1 cellular context compared by ENCODE assay signal in the genomic region with DNA sequence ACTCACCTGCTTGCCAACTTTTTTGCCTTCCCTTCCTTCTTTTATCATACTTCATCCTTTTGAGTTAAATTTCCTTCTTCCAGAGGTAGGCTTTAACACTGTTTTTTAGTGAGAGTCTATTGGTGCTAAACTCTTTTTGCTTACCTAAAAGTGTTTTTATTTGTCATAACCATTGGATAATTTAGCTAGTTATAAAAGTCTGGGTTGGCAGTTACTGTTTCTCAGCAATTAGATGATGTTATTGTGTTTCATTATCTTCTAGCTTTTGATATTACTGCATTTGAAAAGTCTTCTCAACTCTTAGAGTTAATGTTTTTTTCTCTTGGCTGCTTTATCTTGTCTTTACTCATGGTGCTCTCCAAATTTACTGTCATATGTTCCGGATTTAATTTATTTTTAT.
TF ChIP-seq lines count a peak whose summit lies in the region.

No MANE protein-coding gene starts in this region.

TF ChIP-seq in HEK293, 187 proteins besides CTCF, POLR2A, EP300 and RAD21 (continued from another document):
- TF ChIP-seq, protein P1, sequence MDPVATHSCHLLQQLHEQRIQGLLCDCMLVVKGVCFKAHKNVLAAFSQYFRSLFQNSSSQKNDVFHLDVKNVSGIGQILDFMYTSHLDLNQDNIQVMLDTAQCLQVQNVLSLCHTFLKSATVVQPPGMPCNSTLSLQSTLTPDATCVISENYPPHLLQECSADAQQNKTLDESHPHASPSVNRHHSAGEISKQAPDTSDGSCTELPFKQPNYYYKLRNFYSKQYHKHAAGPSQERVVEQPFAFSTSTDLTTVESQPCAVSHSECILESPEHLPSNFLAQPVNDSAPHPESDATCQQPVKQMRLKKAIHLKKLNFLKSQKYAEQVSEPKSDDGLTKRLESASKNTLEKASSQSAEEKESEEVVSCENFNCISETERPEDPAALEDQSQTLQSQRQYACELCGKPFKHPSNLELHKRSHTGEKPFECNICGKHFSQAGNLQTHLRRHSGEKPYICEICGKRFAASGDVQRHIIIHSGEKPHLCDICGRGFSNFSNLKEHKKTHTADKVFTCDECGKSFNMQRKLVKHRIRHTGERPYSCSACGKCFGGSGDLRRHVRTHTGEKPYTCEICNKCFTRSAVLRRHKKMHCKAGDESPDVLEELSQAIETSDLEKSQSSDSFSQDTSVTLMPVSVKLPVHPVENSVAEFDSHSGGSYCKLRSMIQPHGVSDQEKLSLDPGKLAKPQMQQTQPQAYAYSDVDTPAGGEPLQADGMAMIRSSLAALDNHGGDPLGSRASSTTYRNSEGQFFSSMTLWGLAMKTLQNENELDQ (tag by site-specific recombination; IDR thresholded peaks at IDR 0.05; ENCODE audit: low read depth), result no peak
